8 cellular contexts compared by ENCODE assay signal in the genomic region with DNA sequence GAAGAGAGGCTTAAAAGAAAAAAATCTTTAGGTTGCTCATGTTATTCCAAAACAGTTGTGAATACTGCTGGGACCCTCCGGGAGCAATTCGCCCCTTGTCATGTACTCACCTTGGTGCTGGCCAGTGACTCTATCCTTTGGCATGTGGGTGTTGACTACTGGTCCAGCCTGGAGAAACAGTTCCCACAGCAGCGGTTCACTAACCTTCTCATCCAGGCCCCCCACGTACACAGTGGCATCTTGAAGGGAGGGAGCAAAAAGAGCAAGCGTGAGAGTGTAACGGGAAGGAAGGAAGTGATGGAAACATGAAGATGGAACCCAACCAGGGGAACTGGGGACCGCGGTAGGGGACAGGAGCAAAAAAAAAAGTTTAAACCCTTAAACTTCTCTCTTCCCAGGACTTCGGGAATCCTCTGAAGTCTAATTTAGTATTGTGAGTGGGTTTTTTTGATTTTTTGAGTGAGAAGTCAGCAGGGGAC. TPM values are rescaled to one million over a fixed set of nuclear protein-coding genes. Genes with fewer than 3 reads are reported as not detected.
DNase-seq lines count a peak whose midpoint lies in the region; ATAC-seq, FAIRE-seq and TF ChIP-seq lines count a peak whose summit lies in the region.

No MANE protein-coding gene starts in this region.

- POLR2A ChIA-PET in AG04449 (lab: Yijun Ruan, JAX) = no interaction called here

- DNase-seq in AG04449 (ENCODE audit: low read depth, low spot score) = no peak
- DNase-seq in mammary epithelial cell = peak; percentile 11
- no peak for DNase-seq in mucosa of descending colon
- DNase-seq in MV-4-11 (lab: John Stamatoyannopoulos, UW) = no peak
- DNase-seq in stimulated activated CD4-positive, alpha-beta T cell treated with anti-CD3 and anti-CD28 coated beads, Interleukin-4, amount 100 ng/mL, for 1 hour = no peak
- DNase-seq in GM20000 (ENCODE audit: low spot score) = no peak
- DNase-seq in frontal cortex (ENCODE audit: low spot score in 2 of 2) = no peak

- FAIRE-seq in frontal cortex (lab: Jason Lieb, UNC) = no peak

- under 1% methylated on average over 9 of the region's 9 CpGs for WGBS in mammary epithelial cell (ENCODE audit: low coverage, missing lambda C conversion rate)

- CTCF ChIA-PET in AG04449 (lab: Yijun Ruan, JAX) = no interaction called here
- CTCF ChIA-PET in mammary epithelial cell (lab: Charles Lee; ENCODE audit: low non-redundant PET) = no interaction called here

- H3K36me3 ChIP-seq in HUES6 (ENCODE audit: control insufficient read depth, insufficient read depth, low read length) = peaks cover 46% of the 10 kb centered on the region
- H3K36me3 ChIP-seq in mammary epithelial cell (ENCODE audit: insufficient read depth, low read length) = peaks cover 22% of the 10 kb centered on the region
- H3K36me3 ChIP-seq in mucosa of descending colon (ENCODE audit: low read depth) = peaks cover 21% of the 10 kb centered on the region

- H3K9me3 ChIP-seq in HUES6 (ENCODE audit: control insufficient read depth, insufficient read depth, low read depth, low read length) = no peaks in the 10 kb centered on the region
- no peaks in the 10 kb centered on the region for H3K9me3 ChIP-seq in mammary epithelial cell (replicated peaks; ENCODE audit: insufficient read depth, low read length)
- H3K9me3 ChIP-seq in mucosa of descending colon = no peaks in the 10 kb centered on the region

- H2AFZ ChIP-seq in mammary epithelial cell (ENCODE audit: low read depth, low read length) = peak overlapping the region; percentile 84

- in situ Hi-C loops in mammary epithelial cell (cut with MboI; ENCODE audit: low sequenced_read_pairs in 2 of 2) = loop anchor here in 1 of 2 donors (25.0 kb wide), 1 partner anchor 90 kb away; a partner anchor contains a TSS

- TF ChIP-seq CTCF in AG04449 (IDR thresholded peaks at IDR 0.05; ENCODE audit: insufficient read depth, low read length, missing control alignments) = no peak
- TF ChIP-seq CTCF in mammary epithelial cell (conservative IDR thresholded peaks at IDR 0.05 in 1 of 2, IDR thresholded peaks at IDR 0.05 in 1 of 2; ENCODE audit: extremely low read depth in 1 of 2, insufficient read depth in 1 of 2, low read depth in 1 of 2, low read length in 2 of 2) = no peak
- TF ChIP-seq CTCF in mucosa of descending colon (IDR thresholded peaks at IDR 0.05) = no peak
- no peak for TF ChIP-seq CTCF in GM20000 (IDR thresholded peaks at IDR 0.05; ENCODE audit: extremely low read depth, missing control alignments)

- H3K27ac ChIP-seq in HUES6 (ENCODE audit: low read depth, low read length) (peak overlapping the region; percentile 94), mammary epithelial cell (ENCODE audit: insufficient read depth, low read depth, low read length) (peak overlapping the region; percentile 88)

- H3K4me3 ChIP-seq in AG04449 (ENCODE audit: low read depth, low read length) = peak overlapping the region; percentile 99
- H3K4me3 ChIP-seq in HUES6 (ENCODE audit: low read depth, low read length) = peak overlapping the region; percentile 96
- H3K4me3 ChIP-seq in mammary epithelial cell (replicated peaks in 1 of 3; ENCODE audit: insufficient read depth in 1 of 3, low read depth in 2 of 3, low read length in 3 of 3) = peak overlapping the region; percentile 78 to 92 (median 92)
- peak overlapping the region; percentile 86 for H3K4me3 ChIP-seq in mucosa of descending colon

- peak overlapping the region; percentile 75 for H3K4me2 ChIP-seq in mammary epithelial cell (ENCODE audit: insufficient read depth, low read depth, low read length)

- no TSS peak for BruUV-seq in mammary epithelial cell (replicated peaks; lab: Mats Ljungman, UMichigan)

- no peaks in the 10 kb centered on the region for H3K27me3 ChIP-seq in HUES6 (ENCODE audit: control insufficient read depth, insufficient read depth, low read length)
- H3K27me3 ChIP-seq in mammary epithelial cell (ENCODE audit: insufficient read depth, low read length) = no peaks in the 10 kb centered on the region

- H3K4me1 ChIP-seq in HUES6 (ENCODE audit: control insufficient read depth, insufficient read depth, low read length) = peaks cover 16% of the 10 kb centered on the region
- peaks cover 32% of the 10 kb centered on the region for H3K4me1 ChIP-seq in mammary epithelial cell (ENCODE audit: insufficient read depth, low read length)
- peaks cover 39% of the 10 kb centered on the region for H3K4me1 ChIP-seq in mucosa of descending colon (ENCODE audit: low read depth)

- H3K9ac ChIP-seq in HUES6 (ENCODE audit: low read length) (peak overlapping the region; percentile 93), mammary epithelial cell (ENCODE audit: insufficient read depth, low read length) (peak overlapping the region; percentile 96)

- intact Hi-C loops in mammary epithelial cell (cut with micrococcal nuclease) (loop anchor here (1.0 kb wide), 2 partner anchors 12 to 39 kb away; no protein-coding TSS in a partner anchor), mucosa of descending colon (cut with DNase I, micrococcal nuclease) (no loop called here)

- H4K20me1 ChIP-seq in mammary epithelial cell (ENCODE audit: insufficient read depth, low read length) = no peaks in the 10 kb centered on the region

- ATAC-seq in mucosa of descending colon = no peak

- dilution Hi-C loops in mammary epithelial cell (cut with HindIII; ENCODE audit: low sequenced_read_pairs) = no loop called here

- peaks cover 38% of the 10 kb centered on the region for H3K79me2 ChIP-seq in mammary epithelial cell (ENCODE audit: insufficient read depth, low read length)

RNA-seq across cellular contexts. Expression of a gene that starts 0.5 kb away (rescaled TPM):
- total RNA-seq in mammary epithelial cell (10 to 100 TPM; 14.2 to 68.8 TPM), mucosa of descending colon (10 to 100 TPM; 60.7 to 67.4 (median 64.2) TPM), frontal cortex (7.3 TPM)
- polyA plus RNA-seq in mammary epithelial cell = 29.5 TPM
- polyA minus RNA-seq in mammary epithelial cell = 86.0 TPM

RNA-seq across cellular contexts. Expression of a gene that starts 9.5 kb away (rescaled TPM):
- total RNA-seq in mammary epithelial cell = 1 to 10 TPM; 3.4 to 4.0 TPM
- polyA plus RNA-seq in mammary epithelial cell = 1.00 TPM
- not detected for polyA minus RNA-seq in mammary epithelial cell
- total RNA-seq in mucosa of descending colon = 1 to 10 TPM in 2 of 3 donors, under 1 TPM in 1; 0.69 to 7.6 (median 1.7) TPM
- 73.0 TPM for total RNA-seq in frontal cortex

RNA-seq across cellular contexts. Expression of a gene that starts 9.6 kb away (rescaled TPM):
- total RNA-seq in mammary epithelial cell = 10 to 100 TPM in 1 of 2 donors, 1 to 10 TPM in 1; 7.3 to 14.4 TPM
- polyA plus RNA-seq in mammary epithelial cell = 8.7 TPM
- 15.2 TPM for polyA minus RNA-seq in mammary epithelial cell
- 100 to 1,000 TPM; 151 to 409 (median 217) TPM for total RNA-seq in mucosa of descending colon
- 2.0 TPM for total RNA-seq in frontal cortex

RNA-seq across cellular contexts. Expression of a gene that starts 27.7 kb away (rescaled TPM):
- total RNA-seq in mammary epithelial cell (10 to 100 TPM in 1 of 2 donors, 1 to 10 TPM in 1; 7.7 to 15.8 TPM), mucosa of descending colon (10 to 100 TPM; 10.7 to 18.1 (median 13.2) TPM), frontal cortex (10.2 TPM)
- polyA plus RNA-seq in mammary epithelial cell = 13.8 TPM
- not detected for polyA minus RNA-seq in mammary epithelial cell

Comparison
In these comparisons a context has a peak if more than half of its experiments do, and no peak if none do; other contexts are left out.
1. RNA of a gene that starts 9.6 kb away (total RNA-seq): 151 to 409 TPM in mucosa of descending colon; 7.3 to 14.4 TPM in mammary epithelial cell and 2.0 TPM in frontal cortex (single experiment); every median in the first group is over 4 times any median in the second.
2. Peak in every context shown above with its lines, with median percentiles within 50 percentile points of each other: H3K4me3 ChIP-seq.